In the genomic region with DNA sequence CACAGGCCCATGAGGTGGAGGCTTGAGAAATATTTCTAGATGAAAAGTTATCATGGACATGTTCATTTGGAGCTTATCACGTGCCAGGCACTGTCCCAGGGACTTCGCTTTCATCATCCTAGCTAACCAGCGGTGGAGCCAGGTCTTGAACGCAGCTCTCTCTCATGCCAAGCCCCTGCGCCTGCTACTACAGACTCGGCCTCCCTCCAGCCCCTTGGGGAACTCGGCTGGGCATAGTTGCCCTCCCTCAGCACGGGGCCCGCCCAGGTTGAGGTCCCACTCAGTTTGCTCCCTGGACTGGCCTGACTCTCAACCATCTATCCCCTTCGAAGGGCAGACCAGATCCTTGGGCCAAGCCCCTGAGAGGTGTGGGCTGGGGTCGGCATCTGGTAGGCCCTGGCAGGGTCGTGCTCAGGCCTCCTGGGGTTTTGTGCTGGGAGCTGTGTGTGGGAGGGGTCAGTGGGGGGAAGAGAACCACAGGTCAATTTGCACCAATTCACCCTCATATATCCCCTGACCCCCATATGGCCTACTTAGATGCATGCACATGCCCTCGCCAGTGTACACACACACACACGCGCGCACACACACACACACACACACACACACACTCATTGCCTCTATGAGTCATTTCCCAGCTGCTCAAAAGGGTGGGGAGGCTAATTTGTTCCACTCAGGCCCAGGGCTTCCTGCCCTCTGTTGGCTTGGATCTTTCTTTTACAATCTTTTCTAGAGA, we compare ENCODE assay signal across 6 cellular contexts. TPM values are rescaled to one million over a fixed set of nuclear protein-coding genes. Genes with fewer than 3 reads are reported as not detected.
DNase-seq lines count a peak whose midpoint lies in the region; ATAC-seq and TF ChIP-seq lines count a peak whose summit lies in the region.

No MANE protein-coding gene starts in this region.

- H3K9me3 ChIP-seq in WERI-Rb-1 (ENCODE audit: severe bottlenecking) (peaks cover 3% of the 10 kb centered on the region), endodermal cell (ENCODE audit: control insufficient read depth, low read length) (no peaks in the 10 kb centered on the region)

- H3K9ac ChIP-seq in endodermal cell (ENCODE audit: extremely low read depth, low read length, poor library complexity, severe bottlenecking): no peak overlapping the region

- no peaks in the 10 kb centered on the region for H3K4me1 ChIP-seq in endodermal cell (ENCODE audit: control insufficient read depth, insufficient read depth, low read length)

- no peak overlapping the region for H3K27ac Mint-ChIP-seq in endodermal cell

- H3K36me3 ChIP-seq in brain microvascular endothelial cell (replicated peaks) (no peaks in the 10 kb centered on the region), WERI-Rb-1 (no peaks in the 10 kb centered on the region), endodermal cell (ENCODE audit: control insufficient read depth, insufficient read depth, low read length) (no peaks in the 10 kb centered on the region)

- no peak overlapping the region for H3K27ac ChIP-seq in brain microvascular endothelial cell
- no peak overlapping the region for H3K27ac ChIP-seq in WERI-Rb-1
- no peak overlapping the region for H3K27ac ChIP-seq in endodermal cell (ENCODE audit: low read depth, low read length)

- ATAC-seq in omental fat pad (ENCODE audit: low FRiP score): peak; percentile 76

- H3K4me3 Mint-ChIP-seq in endodermal cell: no peak overlapping the region

- no peak overlapping the region for H3K4me3 ChIP-seq in brain microvascular endothelial cell (ENCODE audit: low read depth, low read length)
- H3K4me3 ChIP-seq in WERI-Rb-1 (ENCODE audit: low read depth, low read length): no peak overlapping the region
- no peak overlapping the region for H3K4me3 ChIP-seq in endodermal cell (ENCODE audit: low read length)

- peak; percentile 68 for DNase-seq in activated gamma-delta T cell treated with Interleukin-2 at 50 U/mL for 16 hours
- DNase-seq in activated gamma-delta T cell (lab: John Stamatoyannopoulos, UW): no peak
- DNase-seq in brain microvascular endothelial cell: peak; percentile 89
- DNase-seq in omental fat pad (ENCODE audit: low spot score): no peak
- no peak for DNase-seq in WERI-Rb-1
- no peak for DNase-seq in endodermal cell

- in situ Hi-C loops in brain microvascular endothelial cell (cut with HindIII; ENCODE audit: low pct_ligation_motif_present, low sequenced_read_pairs): no loop called here

- H3K9me3 Mint-ChIP-seq in endodermal cell: peaks cover 19% of the 10 kb centered on the region

- H3K4me1 Mint-ChIP-seq in endodermal cell: peaks cover 6% of the 10 kb centered on the region

- TF ChIP-seq CTCF in brain microvascular endothelial cell (IDR thresholded peaks at IDR 0.05; ENCODE audit: low read depth, low read length, missing control alignments) (no peak), omental fat pad (IDR thresholded peaks at IDR 0.05) (no peak), WERI-Rb-1 (IDR thresholded peaks at IDR 0.05; ENCODE audit: low read depth, low read length) (no peak), endodermal cell (conservative IDR thresholded peaks at IDR 0.05) (no peak)

- no peaks in the 10 kb centered on the region for H3K27me3 Mint-ChIP-seq in endodermal cell (ENCODE audit: insufficient read depth)

- WGBS in endodermal cell (ENCODE audit: insufficient coverage in 1 of 2, insufficient read length in 1 of 2), 2 experiments: 91 to 100% methylated on average over 1 to 16 of the region's 16 CpGs

- H3K36me3 Mint-ChIP-seq in endodermal cell (ENCODE audit: low read depth): peaks cover 1% of the 10 kb centered on the region

- H3K27me3 ChIP-seq in brain microvascular endothelial cell (replicated peaks) (no peaks in the 10 kb centered on the region), WERI-Rb-1 (ENCODE audit: insufficient read depth, low read depth, severe bottlenecking) (no peaks in the 10 kb centered on the region), endodermal cell (ENCODE audit: control insufficient read depth, insufficient read depth, low read length, poor library complexity, severe bottlenecking) (no peaks in the 10 kb centered on the region)

RNA-seq across cellular contexts. Expression of a gene that starts 12.1 kb away (rescaled TPM):
- total RNA-seq in omental fat pad: 10 to 100 TPM in 3 of 4 donors, 1 to 10 TPM in 1; 7.0 to 43.3 (median 15.1) TPM
- 1 to 10 TPM; 3.9 to 4.4 TPM for total RNA-seq in endodermal cell
- polyA plus RNA-seq in endodermal cell (2013, experiment 1 of 2): 2.5 TPM
- 2.1 TPM for polyA plus RNA-seq in endodermal cell (2013, experiment 2 of 2)

RNA-seq across cellular contexts. Expression of a gene that starts 13.3 kb away (rescaled TPM):
- total RNA-seq in omental fat pad: 1 to 10 TPM in 1 of 4 donors, under 1 TPM in 3; 0.19 to 1.1 (median 0.55) TPM
- 1 to 10 TPM; 3.3 to 6.1 TPM for total RNA-seq in endodermal cell
- 1.6 TPM for polyA plus RNA-seq in endodermal cell (2013, experiment 1 of 2)
- polyA plus RNA-seq in endodermal cell (2013, experiment 2 of 2): 1.7 TPM

RNA-seq across cellular contexts. Expression of a gene that starts 35.6 kb away (rescaled TPM):
- total RNA-seq in omental fat pad (100 to 1,000 TPM in 3 of 4 donors, 10 to 100 TPM in 1; 57.7 to 252 (median 137) TPM), endodermal cell (under 1 TPM in 1 of 2 donors, not detected in 1; 0.75 TPM)
- polyA plus RNA-seq in endodermal cell (2013, experiment 1 of 2): not detected
- polyA plus RNA-seq in endodermal cell (2013, experiment 2 of 2): not detected

RNA-seq across cellular contexts. Expression of a gene that starts 52.7 kb away (rescaled TPM):
- 10 to 100 TPM in 1 of 4 donors, 1 to 10 TPM in 3; 4.0 to 15.8 (median 6.0) TPM for total RNA-seq in omental fat pad
- total RNA-seq in endodermal cell: under 1 TPM; 0.35 to 0.44 TPM
- polyA plus RNA-seq in endodermal cell (2013, experiment 1 of 2): 0.61 TPM
- 0.99 TPM for polyA plus RNA-seq in endodermal cell (2013, experiment 2 of 2)

Comparison
In these comparisons a context has a peak if more than half of its experiments do, and no peak if none do; other contexts are left out.
1. DNase-seq: peak in activated gamma-delta T cell treated with Interleukin-2 at 50 U/mL for 16 hours (single experiment) and brain microvascular endothelial cell (single experiment); none in activated gamma-delta T cell (single experiment), omental fat pad (single experiment), WERI-Rb-1 (single experiment) and endodermal cell (single experiment).
2. RNA of a gene that starts 35.6 kb away (total RNA-seq): 57.7 to 252 TPM in omental fat pad; 0.75 TPM in endodermal cell; every median in the first group is over 10 times any median in the second.